Comparison of ENCODE assay signal across 8 cellular contexts in the genomic region with DNA sequence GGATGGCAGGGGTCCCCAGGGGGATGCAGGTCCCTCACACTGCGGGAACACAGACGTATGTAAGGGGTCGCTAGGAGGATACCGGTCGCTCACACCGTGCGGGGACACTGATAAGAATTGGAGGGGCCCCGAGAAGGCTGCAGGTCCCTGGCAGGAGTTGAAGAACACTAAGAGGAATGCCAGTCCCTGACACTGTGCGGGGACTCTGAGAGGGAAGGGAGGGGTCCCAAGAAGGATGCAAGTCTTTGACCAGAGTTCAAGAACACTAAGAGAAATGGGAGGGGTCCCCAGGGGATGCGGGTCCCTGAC. TPM values are rescaled to one million over a fixed set of nuclear protein-coding genes. Genes with fewer than 3 reads are reported as not detected.
A peak's percentile ranks its signal among the peaks of the same experiment; 100 is the strongest.
DNase-seq lines count a peak whose midpoint lies in the region; ATAC-seq and TF ChIP-seq lines count a peak whose summit lies in the region.

No MANE protein-coding gene starts in this region.

- peaks cover 12% of the 10 kb centered on the region for H3K36me3 Mint-ChIP-seq in stimulated activated naive CD8-positive, alpha-beta T cell treated with anti-CD3 and anti-CD28 coated beads, Interleukin-15, Interleukin-2, amounts not matched to agents 100 ng/mL and 50 ng/mL, for 24 hours (ENCODE audit: low read depth)
- no peaks in the 10 kb centered on the region for H3K36me3 Mint-ChIP-seq in MCF 10A (ENCODE audit: insufficient read depth, unreplicated experiment)
- H3K36me3 Mint-ChIP-seq in mesothelial cell of epicardium = peaks cover 2% of the 10 kb centered on the region

- no peak for DNase-seq in stimulated activated naive CD8-positive, alpha-beta T cell treated with anti-CD3 and anti-CD28 coated beads, Interleukin-15, Interleukin-2, amounts not matched to agents 100 U/mL and 50 U/mL, for 24 hours
- no peak for DNase-seq in MCF 10A (ENCODE audit: unreplicated experiment)
- DNase-seq in mesothelial cell of epicardium (ENCODE audit: low spot score in 2 of 2, unreplicated experiment in 2 of 2) = no peak
- no peak for DNase-seq in NCI-H226
- DNase-seq in HK-2 (ENCODE audit: unreplicated experiment) = no peak
- DNase-seq in head of caudate nucleus = no peak

- intact Hi-C loops in MCF 10A (cut with micrococcal nuclease) = loop anchor here (5.0 kb wide), 2 partner anchors 92 to 607 kb away; no protein-coding TSS in a partner anchor
- intact Hi-C loops in head of caudate nucleus (cut with DNase I) = loop anchor here (10.0 kb wide), 2 partner anchors 334 to 364 kb away; no protein-coding TSS in a partner anchor

- H3K27me3 Mint-ChIP-seq in stimulated activated naive CD8-positive, alpha-beta T cell treated with anti-CD3 and anti-CD28 coated beads, Interleukin-15, Interleukin-2, amounts not matched to agents 100 ng/mL and 50 ng/mL, for 24 hours = peaks cover 4% of the 10 kb centered on the region
- H3K27me3 Mint-ChIP-seq in MCF 10A (ENCODE audit: insufficient read depth, unreplicated experiment) (peaks cover 10% of the 10 kb centered on the region), mesothelial cell of epicardium (ENCODE audit: low read depth) (peaks cover 5% of the 10 kb centered on the region)

- H3K4me3 Mint-ChIP-seq in stimulated activated naive CD8-positive, alpha-beta T cell treated with anti-CD3 and anti-CD28 coated beads, Interleukin-15, Interleukin-2, amounts not matched to agents 100 ng/mL and 50 ng/mL, for 24 hours = peak overlapping the region; percentile 93
- peak overlapping the region; percentile 91 for H3K4me3 Mint-ChIP-seq in MCF 10A (ENCODE audit: unreplicated experiment)
- peak overlapping the region; percentile 98 for H3K4me3 Mint-ChIP-seq in mesothelial cell of epicardium

- peak overlapping the region; percentile 94 for H3K27ac Mint-ChIP-seq in stimulated activated naive CD8-positive, alpha-beta T cell treated with anti-CD3 and anti-CD28 coated beads, Interleukin-15, Interleukin-2, amounts not matched to agents 100 ng/mL and 50 ng/mL, for 24 hours
- H3K27ac Mint-ChIP-seq in MCF 10A (ENCODE audit: low read depth, unreplicated experiment) (peak overlapping the region; percentile 95), mesothelial cell of epicardium (peak overlapping the region; percentile 89)

- BruUV-seq in MCF 10A (replicated peaks; lab: Mats Ljungman, UMichigan) = no TSS peak

- peaks cover 24% of the 10 kb centered on the region for H3K4me1 Mint-ChIP-seq in stimulated activated naive CD8-positive, alpha-beta T cell treated with anti-CD3 and anti-CD28 coated beads, Interleukin-15, Interleukin-2, amounts not matched to agents 100 ng/mL and 50 ng/mL, for 24 hours (ENCODE audit: low read depth)
- peaks cover 11% of the 10 kb centered on the region for H3K4me1 Mint-ChIP-seq in MCF 10A (ENCODE audit: insufficient read depth, unreplicated experiment)
- H3K4me1 Mint-ChIP-seq in mesothelial cell of epicardium = peaks cover 28% of the 10 kb centered on the region

- POLR2A ChIA-PET in MCF 10A (lab: Yijun Ruan, JAX) = interaction anchor here (0.6 to 1.5 kb wide), 5 partner anchors 10 to 498 kb away, joined by 3 to 6 read pairs (median 3); no protein-coding TSS in a partner anchor

- TF ChIP-seq CTCF in MCF 10A (IDR thresholded peaks at IDR 0.05; ENCODE audit: unreplicated experiment) (no peak), mesothelial cell of epicardium (IDR thresholded peaks at IDR 0.05; ENCODE audit: unreplicated experiment) (no peak)

- CTCF ChIA-PET in MCF 10A (lab: Yijun Ruan, JAX) = interaction anchor here (0.6 to 3.3 kb wide), 42 partner anchors 9 to 1592 kb away, joined by 3 to 30 read pairs (median 4); no protein-coding TSS in a partner anchor

- no peak for ATAC-seq in stimulated activated naive CD8-positive, alpha-beta T cell treated with anti-CD3 and anti-CD28 coated beads, Interleukin-15, Interleukin-2, amounts not matched to agents 100 U/mL and 50 U/mL, for 24 hours
- ATAC-seq in GM18870 (IDR thresholded peaks at IDR 0.05; ENCODE audit: unreplicated experiment) = no peak

- H3K9me3 Mint-ChIP-seq in stimulated activated naive CD8-positive, alpha-beta T cell treated with anti-CD3 and anti-CD28 coated beads, Interleukin-15, Interleukin-2, amounts not matched to agents 100 ng/mL and 50 ng/mL, for 24 hours = no peaks in the 10 kb centered on the region
- H3K9me3 Mint-ChIP-seq in MCF 10A (ENCODE audit: unreplicated experiment) (no peaks in the 10 kb centered on the region), mesothelial cell of epicardium (no peaks in the 10 kb centered on the region)

RNA-seq across cellular contexts. Expression of a gene that starts 0.5 kb away (rescaled TPM):
- total RNA-seq in MCF 10A (2022) (10.3 and 15.9 TPM in 2 replicates), mesothelial cell of epicardium (12.1 to 16.4 TPM (median 16.1 TPM) in 3 replicates)
